Comparison of ENCODE assay signal across 8 cellular contexts in genomic region chr2:237627463-237628321, GRCh38. TPM values are rescaled to one million over a fixed set of nuclear protein-coding genes. Genes with fewer than 3 reads are reported as not detected.
DNase-seq lines count a peak whose midpoint lies in the region; ATAC-seq, FAIRE-seq and TF ChIP-seq lines count a peak whose summit lies in the region.

A gene with protein sequence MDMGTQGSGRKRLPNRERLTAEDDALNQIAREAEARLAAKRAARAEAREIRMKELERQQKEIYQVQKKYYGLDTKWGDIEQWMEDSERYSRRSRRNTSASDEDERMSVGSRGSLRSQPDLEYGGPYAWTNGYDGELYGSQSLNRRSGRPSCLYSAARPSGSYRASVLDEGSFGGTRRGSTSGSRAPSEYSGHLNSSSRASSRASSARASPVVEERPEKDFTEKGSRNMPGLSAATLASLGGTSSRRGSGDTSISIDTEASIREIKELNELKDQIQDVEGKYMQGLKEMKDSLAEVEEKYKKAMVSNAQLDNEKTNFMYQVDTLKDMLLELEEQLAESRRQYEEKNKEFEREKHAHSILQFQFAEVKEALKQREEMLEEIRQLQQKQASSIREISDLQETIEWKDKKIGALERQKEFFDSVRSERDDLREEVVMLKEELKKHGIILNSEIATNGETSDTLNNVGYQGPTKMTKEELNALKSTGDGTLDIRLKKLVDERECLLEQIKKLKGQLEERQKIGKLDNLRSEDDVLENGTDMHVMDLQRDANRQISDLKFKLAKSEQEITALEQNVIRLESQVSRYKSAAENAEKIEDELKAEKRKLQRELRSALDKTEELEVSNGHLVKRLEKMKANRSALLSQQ (plus strand): TSS chr2:237627587. CDS start chr2:237627645, 58 bp downstream.

- H3K4me3 ChIP-seq in H7 (ENCODE audit: insufficient read depth, low read depth, low read length) (peak within 1 kb of the TSS; percentile 63), H1 (ENCODE audit: extremely low read depth in 1 of 4, insufficient read depth in 2 of 4, low read depth in 3 of 4, low read length in 4 of 4) (peak within 1 kb of the TSS; percentile 54 to 75 (median 56)), mesendoderm (ENCODE audit: low read length) (peak within 1 kb of the TSS; percentile 60), thoracic aorta (peak within 1 kb of the TSS; percentile 79)

- no peak for TF ChIP-seq CTCF in H1 (IDR thresholded peaks at IDR 0.05; ENCODE audit: control extremely low read depth in 1 of 3, insufficient read depth in 1 of 3, low read depth in 1 of 3, low read length in 3 of 3)
- TF ChIP-seq CTCF in thoracic aorta (IDR thresholded peaks at IDR 0.05) = peak; percentile 9

- 6% methylated on average over 28 of the region's 112 CpGs; no CpG with 5 or more reads in 1 of the 2 experiments for WGBS in H1 (ENCODE audit: extremely low coverage in 1 of 2, insufficient coverage in 1 of 2, insufficient read length in 1 of 2, insufficient replicate concordance in 2 of 2, low coverage in 1 of 2, low lambda C conversion rate in 2 of 2, missing lambda C conversion rate in 1 of 2), 2 experiments
- no CpG with 5 or more reads among the region's 112 CpGs for WGBS in mesendoderm (ENCODE audit: extremely low coverage, insufficient coverage, low lambda C conversion rate)

- peaks cover 0 to 2% of the 10 kb centered on the region in 2 experiments for H4K20me1 ChIP-seq in H1 (replicated peaks in 1 of 2; ENCODE audit: control insufficient read depth in 1 of 2, insufficient read depth in 2 of 2, low read length in 2 of 2)

- H4K8ac ChIP-seq in H1 (ENCODE audit: extremely low read depth, insufficient read depth, low read length) = peak within 1 kb of the TSS; percentile 83
- peak within 1 kb of the TSS; percentile 68 for H4K8ac ChIP-seq in mesendoderm (ENCODE audit: low read depth, low read length)

- TF ChIP-seq POLR2A in H1 (IDR thresholded peaks at IDR 0.05; ENCODE audit: control extremely low read depth in 1 of 2, low read depth in 2 of 2, low read length in 2 of 2) = no peak

- no peak within 1 kb of the TSS for H3K14ac ChIP-seq in H1 (ENCODE audit: insufficient read length)

- H3K27me3 ChIP-seq in H7 (ENCODE audit: control insufficient read depth, insufficient read depth, low read length) = peaks cover 10% of the 10 kb centered on the region
- H3K27me3 ChIP-seq in H1 (replicated peaks in 1 of 4; ENCODE audit: control insufficient read depth in 3 of 4, extremely low read depth in 1 of 4, insufficient read depth in 3 of 4, low read length in 3 of 4) = peaks cover 0 to 31% (median 24%) of the 10 kb centered on the region in 4 experiments; a peak in 6 of 7 replicates
- H3K27me3 ChIP-seq in mesendoderm (ENCODE audit: insufficient read depth, low read length, poor library complexity) = no peaks in the 10 kb centered on the region
- H3K27me3 ChIP-seq in thoracic aorta (replicated peaks; ENCODE audit: insufficient read depth) = no peaks in the 10 kb centered on the region

- peak within 1 kb of the TSS; percentile 77; the same call in 1 of the 2 replicates for H2AK5ac ChIP-seq in H1 (ENCODE audit: low read depth, low read length)
- no peak within 1 kb of the TSS for H2AK5ac ChIP-seq in mesendoderm (ENCODE audit: low read length)

- no peak for TF ChIP-seq RAD21 in H1 (IDR thresholded peaks at IDR 0.05 in 1 of 2, conservative IDR thresholded peaks at IDR 0.05 in 1 of 2; ENCODE audit: low read depth in 2 of 2, low read length in 2 of 2)

- H3K23me2 ChIP-seq in H1 (ENCODE audit: low read depth, low read length) = peaks cover 5% of the 10 kb centered on the region

- no peak for TF ChIP-seq EP300 in H1 (IDR thresholded peaks at IDR 0.05; ENCODE audit: borderline replicate concordance in 1 of 2, low read depth in 2 of 2, low read length in 2 of 2)

- no peak within 1 kb of the TSS for H3K56ac ChIP-seq in H1 (replicated peaks; ENCODE audit: insufficient read length, low read depth, low read length)
- H3K56ac ChIP-seq in mesendoderm (ENCODE audit: low read length) = peak within 1 kb of the TSS; percentile 88

- H3K23ac ChIP-seq in H1 (ENCODE audit: insufficient read length) = no peak within 1 kb of the TSS
- peak within 1 kb of the TSS; percentile 84 for H3K23ac ChIP-seq in mesendoderm (ENCODE audit: low read length)

- no peaks in the 10 kb centered on the region; the same call in 1 of the 2 replicates for H3K36me3 ChIP-seq in H7 (replicated peaks; ENCODE audit: control insufficient read depth, insufficient read depth, low read length)
- no peaks in the 10 kb centered on the region; a peak in 1 of 8 replicates for H3K36me3 ChIP-seq in H1 (ENCODE audit: control insufficient read depth in 2 of 4, insufficient read depth in 4 of 4, low read length in 3 of 4)
- no peaks in the 10 kb centered on the region for H3K36me3 ChIP-seq in mesendoderm (ENCODE audit: control insufficient read depth, insufficient read depth, low read length)
- no peaks in the 10 kb centered on the region for H3K36me3 ChIP-seq in thoracic aorta

- peak within 1 kb of the TSS; percentile 75; the same call in 1 of the 2 replicates for H2BK12ac ChIP-seq in H1 (ENCODE audit: low read depth, low read length)

- H3K27ac ChIP-seq in H1 (ENCODE audit: low read depth, low read length) = no peak within 1 kb of the TSS
- H3K27ac ChIP-seq in mesendoderm (ENCODE audit: low read depth, low read length) = no peak within 1 kb of the TSS
- H3K27ac ChIP-seq in thoracic aorta = peak within 1 kb of the TSS; percentile 79 to 81

- H2BK20ac ChIP-seq in H1 (ENCODE audit: low read length) = no peak within 1 kb of the TSS

- H4K5ac ChIP-seq in H1 (ENCODE audit: insufficient read length, low read depth, low read length) (peak within 1 kb of the TSS; percentile 35), mesendoderm (ENCODE audit: low read length) (no peak within 1 kb of the TSS)

- peak within 1 kb of the TSS; percentile 91; the same call in 1 of the 2 replicates for H2AFZ ChIP-seq in H1 (ENCODE audit: low read length)

- FAIRE-seq in H1 (lab: Jason Lieb, UNC) = no peak

- H3K4me2 ChIP-seq in H1 (ENCODE audit: insufficient read depth in 1 of 2, low read depth in 2 of 2, low read length in 2 of 2) = peak within 1 kb of the TSS; percentile 87 to 99
- peak within 1 kb of the TSS; percentile 93 for H3K4me2 ChIP-seq in mesendoderm (ENCODE audit: low read length)

- H3K9ac ChIP-seq in H1 (replicated peaks in 1 of 4; ENCODE audit: extremely low read depth in 1 of 4, low read depth in 3 of 4, low read length in 3 of 4) (peak within 1 kb of the TSS; percentile 21 to 78 (median 42); a peak in 6 of 7 replicates), mesendoderm (ENCODE audit: low read length) (peak within 1 kb of the TSS; percentile 80)

- H3K18ac ChIP-seq in H1 (ENCODE audit: extremely low read depth, low read length) (peak within 1 kb of the TSS; percentile 78), mesendoderm (ENCODE audit: low read length) (peak within 1 kb of the TSS; percentile 93)

- H3K4ac ChIP-seq in H1 (replicated peaks; ENCODE audit: insufficient read length, low read depth, low read length) (no peak within 1 kb of the TSS), mesendoderm (ENCODE audit: low read depth, low read length) (peak within 1 kb of the TSS; percentile 92)

- DNase-seq in H7 (peak; percentile 84), H1 (ENCODE audit: low read depth in 1 of 2, low spot score in 2 of 2) (peak in 1 of 2 experiments; percentile 54), mesendoderm (peak; percentile 29), thoracic aorta (ENCODE audit: low spot score) (no peak), NCI-H1436 (lab: John Stamatoyannopoulos, UW) (no peak), NK-92 (lab: John Stamatoyannopoulos, UW; ENCODE audit: unreplicated experiment) (no peak)

- H2BK5ac ChIP-seq in H1 (ENCODE audit: low read depth, low read length) (peak within 1 kb of the TSS; percentile 35; the same call in 1 of the 2 replicates), mesendoderm (ENCODE audit: low read length) (no peak within 1 kb of the TSS)

- POLR2A ChIA-PET in H1 (lab: Charles Lee; ENCODE audit: partially characterized antibody) = interaction anchor here (0.7 to 6.7 kb wide), 14 partner anchors 11 to 787 kb away, joined by 3 to 42 read pairs (median 4); partner anchors contain the start of gene RAB17

- no peak within 1 kb of the TSS for H2BK120ac ChIP-seq in H1 (replicated peaks; ENCODE audit: low read depth, low read length)
- peak within 1 kb of the TSS; percentile 79 for H2BK120ac ChIP-seq in mesendoderm (ENCODE audit: low read depth, low read length)

- no peaks in the 10 kb centered on the region for H3K9me3 ChIP-seq in H1 (ENCODE audit: insufficient read depth in 2 of 2, low read depth in 1 of 2, low read length in 1 of 2)
- H3K9me3 ChIP-seq in thoracic aorta = no peaks in the 10 kb centered on the region

- H3K79me1 ChIP-seq in H1 (ENCODE audit: low read depth, low read length) (peaks cover 4% of the 10 kb centered on the region), mesendoderm (ENCODE audit: low read length) (peaks cover 12% of the 10 kb centered on the region)

- H3K4me1 ChIP-seq in H1 (replicated peaks in 1 of 4; ENCODE audit: control insufficient read depth in 3 of 4, insufficient read depth in 4 of 4, low read length in 3 of 4) (peaks cover 3 to 13% (median 8%) of the 10 kb centered on the region in 4 experiments; a peak in 5 of 7 replicates), mesendoderm (ENCODE audit: control insufficient read depth, low read depth, low read length) (peaks cover 6% of the 10 kb centered on the region), thoracic aorta (ENCODE audit: control insufficient read depth in 1 of 2, low read depth in 2 of 2) (peaks cover 39 to 61% of the 10 kb centered on the region in 2 donors)

- H2BK15ac ChIP-seq in H1 (ENCODE audit: low read length) = peak within 1 kb of the TSS; percentile 92; the same call in 1 of the 2 replicates
- H2BK15ac ChIP-seq in mesendoderm (replicated peaks; ENCODE audit: low read depth) = no peak within 1 kb of the TSS

- CTCF ChIA-PET in H1 (lab: Charles Lee; ENCODE audit: partially characterized antibody) = interaction anchor here (0.6 to 2.1 kb wide), 6 partner anchors 11 to 112 kb away, joined by 3 to 12 read pairs (median 3); no protein-coding TSS in a partner anchor

- H3K79me2 ChIP-seq in H1 (ENCODE audit: control insufficient read depth in 1 of 2, insufficient read depth in 2 of 2, low read length in 2 of 2) (peaks cover 0 to 12% of the 10 kb centered on the region in 2 experiments; a peak in 2 of 4 replicates), mesendoderm (ENCODE audit: control insufficient read depth, insufficient read depth, low read length) (peaks cover 18% of the 10 kb centered on the region)

- ATAC-seq in SK-N-SH treated with all-trans-retinoic acid at 6 μM for 48 hours (peak; percentile 70), thoracic aorta (ENCODE audit: insufficient number of reproducible peaks, low FRiP score, low read depth) (no peak), GM18511 (IDR thresholded peaks at IDR 0.05; ENCODE audit: unreplicated experiment) (no peak)

- peak within 1 kb of the TSS; percentile 26 for H4K91ac ChIP-seq in H1 (replicated peaks; ENCODE audit: insufficient read length, low read length)

RNA-seq across cellular contexts. Expression of the gene that starts here (rescaled TPM):
- 49.9 and 101 TPM in 2 replicates for total RNA-seq in H7 (2014; rRNA removed; shearing (Covaris generic))
- total RNA-seq in H1 (2021; fragmentation: NEBNext Ultra II Directional; extraction: Animal tissue kit (Norgen Biotek cat#: 25700)) = 68.6 and 75.8 TPM in 2 replicates
- 12.1 and 13.8 TPM in 2 replicates for polyA plus RNA-seq in H1 (2011; rRNA removed)
- polyA plus RNA-seq in H1 (2011; cell fraction: cytosol; rRNA removed) = 25.4 TPM
- polyA plus RNA-seq in H1 (2011; cell fraction: nucleus; rRNA removed) = 26.6 TPM
- 33.6 to 61.3 TPM (median 38.1 TPM) in 4 replicates for polyA plus RNA-seq in H1 (2012, experiment 1 of 2)
- polyA plus RNA-seq in H1 (2012, experiment 2 of 2) = 4.3 TPM
- polyA plus RNA-seq in H1 (2013, experiment 1 of 2) = 98.5 TPM
- polyA plus RNA-seq in H1 (2013, experiment 2 of 2) = 87.2 TPM
- 18.7 and 22.1 TPM in 2 replicates for polyA minus RNA-seq in H1 (2011; rRNA and poly(A)+ RNA removed)
- 18.1 TPM for polyA minus RNA-seq in H1 (2011; cell fraction: cytosol; rRNA and poly(A)+ RNA removed)
- polyA minus RNA-seq in H1 (2011; cell fraction: nucleus; rRNA and poly(A)+ RNA removed) = 46.1 TPM
- 86.5 TPM for polyA plus RNA-seq in mesendoderm (2013, experiment 1 of 2)
- polyA plus RNA-seq in mesendoderm (2013, experiment 2 of 2) = 91.0 TPM
- total RNA-seq in thoracic aorta = 100 to 1,000 TPM; 196 to 244 TPM

Comparison
In these comparisons a context has a peak if more than half of its experiments do, and no peak if none do; other contexts are left out.
1. DNase-seq: peak in H7 (single experiment) and mesendoderm (single experiment); none in thoracic aorta (single experiment), NCI-H1436 (single experiment) and NK-92 (single experiment).
2. H3K27ac ChIP-seq: peak in thoracic aorta (2 of 2); none in H1 (single experiment) and mesendoderm (single experiment).
3. Peak in every context shown above with its lines, with median percentiles within 50 percentile points of each other: H3K4me3 ChIP-seq.